ENCODE assay signal across 8 cellular contexts in genomic region chr12:49644620-49644994, GRCh38. TPM values are rescaled to one million over a fixed set of nuclear protein-coding genes. Genes with fewer than 3 reads are reported as not detected.
DNase-seq lines count a peak whose midpoint lies in the region; ATAC-seq and TF ChIP-seq lines count a peak whose summit lies in the region.

No MANE protein-coding gene starts in this region.

- H3K4me3 Mint-ChIP-seq in naive thymus-derived CD4-positive, alpha-beta T cell = peak overlapping the region in 9 of 10 donors; percentile 3 to 69 (median 41)
- no peak overlapping the region for H3K4me3 Mint-ChIP-seq in stimulated activated memory B cell treated with anti-CD40 and anti-IgM and Interleukin-4, amounts not matched to agents 10 μg/mL and 1 μg/mL and 100 μg/mL, for 72 hours

- H3K36me3 Mint-ChIP-seq in naive thymus-derived CD4-positive, alpha-beta T cell = peaks cover 0 to 22% (median 10%) of the 10 kb centered on the region in 5 donors
- peaks cover 61% of the 10 kb centered on the region for H3K36me3 Mint-ChIP-seq in stimulated activated memory B cell treated with anti-CD40 and anti-IgM and Interleukin-4, amounts not matched to agents 10 μg/mL and 1 μg/mL and 100 μg/mL, for 72 hours

- peak overlapping the region; percentile 42 for H3K27ac ChIP-seq in OCI-LY3 (ENCODE audit: low read length)
- peak overlapping the region; percentile 32 for H3K27ac ChIP-seq in naive thymus-derived CD4-positive, alpha-beta T cell (ENCODE audit: low read depth, low read length)

- H3K27me3 ChIP-seq in OCI-LY3 (ENCODE audit: low read depth, low read length) = no peaks in the 10 kb centered on the region
- H3K27me3 ChIP-seq in naive thymus-derived CD4-positive, alpha-beta T cell (ENCODE audit: control insufficient read depth in 2 of 2, insufficient read depth in 2 of 2, low read length in 2 of 2) = no peaks in the 10 kb centered on the region

- peaks cover 74% of the 10 kb centered on the region for H3K36me3 ChIP-seq in OCI-LY3 (replicated peaks; ENCODE audit: low read depth, low read length)
- H3K36me3 ChIP-seq in naive thymus-derived CD4-positive, alpha-beta T cell (ENCODE audit: control insufficient read depth in 2 of 3, insufficient read depth in 3 of 3, low read length in 3 of 3) = peaks cover 0 to 70% (median 0%) of the 10 kb centered on the region in 3 experiments

- H3K79me2 ChIP-seq in OCI-LY3 (ENCODE audit: low read length) = no peaks in the 10 kb centered on the region

- peak overlapping the region; percentile 78 to 96 (median 89) for H3K27ac Mint-ChIP-seq in naive thymus-derived CD4-positive, alpha-beta T cell
- peak overlapping the region; percentile 58 for H3K27ac Mint-ChIP-seq in stimulated activated memory B cell treated with anti-CD40 and anti-IgM and Interleukin-4, amounts not matched to agents 10 μg/mL and 1 μg/mL and 100 μg/mL, for 72 hours

- in situ Hi-C loops in Caki2 (cut with HindIII; ENCODE audit: low pct_unique_long_range_greater_than_20kb, low sequenced_read_pairs) = no loop called here

- H3K9me3 ChIP-seq in OCI-LY3 (ENCODE audit: insufficient read depth, low read length) = no peaks in the 10 kb centered on the region
- no peaks in the 10 kb centered on the region for H3K9me3 ChIP-seq in naive thymus-derived CD4-positive, alpha-beta T cell (ENCODE audit: control insufficient read depth in 2 of 3, low read length in 3 of 3)

- ATAC-seq in esophagus mucosa (peak; percentile 54), GM21576 (IDR thresholded peaks at IDR 0.05; ENCODE audit: unreplicated experiment) (no peak)
- peak; percentile 96 for ATAC-seq in naive thymus-derived CD4-positive, alpha-beta T cell
- ATAC-seq in stimulated activated memory B cell treated with anti-CD40 and anti-IgM and Interleukin-4, amounts not matched to agents 10 μg/mL and 1 μg/mL and 100 μg/mL, for 72 hours = peak; percentile 90

- peaks cover 25 to 56% (median 37%) of the 10 kb centered on the region in 7 donors for H3K4me1 Mint-ChIP-seq in naive thymus-derived CD4-positive, alpha-beta T cell
- peaks cover 40% of the 10 kb centered on the region for H3K4me1 Mint-ChIP-seq in stimulated activated memory B cell treated with anti-CD40 and anti-IgM and Interleukin-4, amounts not matched to agents 10 μg/mL and 1 μg/mL and 100 μg/mL, for 72 hours

- H2AFZ ChIP-seq in OCI-LY3 (ENCODE audit: low read depth, low read length) = no peak overlapping the region

- H3K9me3 Mint-ChIP-seq in naive thymus-derived CD4-positive, alpha-beta T cell = no peaks in the 10 kb centered on the region
- H3K9me3 Mint-ChIP-seq in stimulated activated memory B cell treated with anti-CD40 and anti-IgM and Interleukin-4, amounts not matched to agents 10 μg/mL and 1 μg/mL and 100 μg/mL, for 72 hours = no peaks in the 10 kb centered on the region

- DNase-seq in Caki2 (ENCODE audit: low read depth) (peak; percentile 52), HT-29 (ENCODE audit: low spot score) (peak; percentile 82), activated T-cell treated with anti-CD3 and anti-CD28 coated beads for 48 hours (ENCODE audit: low read depth) (peak; percentile 67)
- peak; percentile 71 to 86 (median 81) for DNase-seq in naive thymus-derived CD4-positive, alpha-beta T cell

- peak; percentile 95 for TF ChIP-seq CTCF in OCI-LY3 (IDR thresholded peaks at IDR 0.05; ENCODE audit: low read depth, low read length)

- no peaks in the 10 kb centered on the region for H3K27me3 Mint-ChIP-seq in naive thymus-derived CD4-positive, alpha-beta T cell
- H3K27me3 Mint-ChIP-seq in stimulated activated memory B cell treated with anti-CD40 and anti-IgM and Interleukin-4, amounts not matched to agents 10 μg/mL and 1 μg/mL and 100 μg/mL, for 72 hours = no peaks in the 10 kb centered on the region

- CTCF ChIA-PET in naive thymus-derived CD4-positive, alpha-beta T cell (lab: Charles Lee) = interaction anchor here (0.9 to 10.5 kb wide), 16 partner anchors 8 to 194 kb away, joined by 3 to 229 read pairs (median 8); partner anchors contain the start of genes FMNL3 and TMBIM6

- no peak overlapping the region for H3K9ac ChIP-seq in OCI-LY3 (ENCODE audit: low read length)

- H3K4me1 ChIP-seq in OCI-LY3 (ENCODE audit: low read length) = peaks cover 14% of the 10 kb centered on the region
- peaks cover 7 to 10% of the 10 kb centered on the region in 2 donors for H3K4me1 ChIP-seq in naive thymus-derived CD4-positive, alpha-beta T cell (ENCODE audit: control insufficient read depth in 2 of 2, insufficient read depth in 2 of 2, low read length in 2 of 2)

- POLR2A ChIA-PET in naive thymus-derived CD4-positive, alpha-beta T cell (lab: Charles Lee) = interaction anchor here (0.9 to 2.2 kb wide), 10 partner anchors 12 to 97 kb away, joined by 3 to 14 read pairs (median 4); partner anchors contain the start of gene TMBIM6

- H3K4me2 ChIP-seq in OCI-LY3 (ENCODE audit: low read length) = no peak overlapping the region

- no peaks in the 10 kb centered on the region; the same call in 1 of the 2 replicates for H4K20me1 ChIP-seq in OCI-LY3 (ENCODE audit: insufficient read depth, low read length)

- intact Hi-C loops in naive thymus-derived CD4-positive, alpha-beta T cell (cut with micrococcal nuclease) = loop anchor here (1.0 to 5.0 kb wide), 10 partner anchors 18 to 195 kb away; partner anchors contain the start of genes FMNL3 (in 2 of the 2), PRPF40B (in 1 of the 2) and TMBIM6 (in 1 of the 2)

- no peak overlapping the region for H3K4me3 ChIP-seq in OCI-LY3 (ENCODE audit: low read length)
- H3K4me3 ChIP-seq in naive thymus-derived CD4-positive, alpha-beta T cell (ENCODE audit: low read length) = no peak overlapping the region

RNA-seq across cellular contexts. Expression of gene PRPF40B, which starts 21.2 kb away (rescaled TPM):
- total RNA-seq in Caki2 (2014; rRNA removed; shearing (Covaris generic); ENCODE audit: low replicate concordance) = 7.9 and 10.9 TPM in 2 replicates
- 6.4 and 12.3 TPM in 2 replicates for total RNA-seq in HT-29 (2014; rRNA removed; shearing (Covaris generic))
- 16.1 TPM for total RNA-seq in esophagus mucosa
- total RNA-seq in naive thymus-derived CD4-positive, alpha-beta T cell = 10 to 100 TPM in 4 of 5 experiments, 1 to 10 TPM in 1; 7.8 to 24.1 (median 12.1) TPM
- 1 to 10 TPM; 2.0 to 4.2 TPM for polyA plus RNA-seq in naive thymus-derived CD4-positive, alpha-beta T cell

RNA-seq across cellular contexts. Expression of gene FAM186B, which starts 39.2 kb away (rescaled TPM):
- total RNA-seq in Caki2 (2014; rRNA removed; shearing (Covaris generic); ENCODE audit: low replicate concordance) = 0.64 TPM in 1 of 2 replicates, not detected in the other
- total RNA-seq in HT-29 (2014; rRNA removed; shearing (Covaris generic)) = 0.03 and 0.23 TPM in 2 replicates
- total RNA-seq in esophagus mucosa = 0.36 TPM
- 1 to 10 TPM in 1 of 5 experiments, under 1 TPM in 4; 0.24 to 1.1 (median 0.51) TPM for total RNA-seq in naive thymus-derived CD4-positive, alpha-beta T cell
- polyA plus RNA-seq in naive thymus-derived CD4-positive, alpha-beta T cell = under 1 TPM; 0.13 to 0.26 TPM
